In the genomic region with DNA sequence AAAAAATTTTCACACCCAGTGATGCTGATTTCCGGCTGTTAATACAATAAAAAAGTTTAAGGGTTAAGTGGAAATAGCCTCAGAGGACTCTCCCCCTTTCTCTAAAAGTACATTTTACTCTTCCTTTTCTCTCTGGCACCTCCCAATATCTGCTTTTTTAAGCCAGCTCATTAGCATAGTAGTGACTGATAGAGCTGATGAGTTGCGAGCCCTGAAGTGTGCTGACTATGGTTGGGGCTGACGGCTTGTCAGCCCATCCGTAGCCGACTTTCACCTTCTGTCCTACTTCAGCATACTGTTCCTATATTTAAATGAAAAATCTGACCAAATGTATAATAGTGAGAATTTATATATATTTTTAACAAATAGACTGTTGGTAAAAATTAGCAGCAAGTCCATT, we compare ENCODE assay signal across 24 cellular contexts.
DNase-seq lines count a peak whose midpoint lies in the region; ATAC-seq and TF ChIP-seq lines count a peak whose summit lies in the region.
"Had no signal": no experiment of that assay in that cellular context is flagged by ENCODE, and none has a peak within 500 bp of the region (broad histone marks: within the 10 kb centered on the region; RNA-seq: fewer than 3 reads in every experiment).

No MANE protein-coding gene starts in this region.

- intact Hi-C loops in CD8-positive, alpha-beta T cell (cut with DNase I, micrococcal nuclease): loop anchor here (2.0 to 10.0 kb wide), 4 partner anchors 19 to 727 kb away; a partner anchor contains a TSS
- intact Hi-C loops in naive thymus-derived CD4-positive, alpha-beta T cell (cut with micrococcal nuclease): no loop called here

- no peak for ATAC-seq in CD8-positive, alpha-beta T cell
- ATAC-seq in GM21717 (IDR thresholded peaks at IDR 0.05; ENCODE audit: unreplicated experiment) (peak; percentile 58), HG03097 (IDR thresholded peaks at IDR 0.05; ENCODE audit: low FRiP score, unreplicated experiment) (no peak)
- ATAC-seq in activated T-helper 17 cell treated with anti-CD3 and anti-CD28 coated beads, Interleukin-2, amount 50 U/mL, for 72 hours (replicated peaks): no peak
- no peak for ATAC-seq in naive thymus-derived CD4-positive, alpha-beta T cell
- ATAC-seq: left colon, SK-N-SH treated with all-trans-retinoic acid at 6 μM for 48 hours had no signal

- POLR2A ChIA-PET in CD8-positive, alpha-beta T cell (lab: Charles Lee): interaction anchor here (0.7 kb wide), 1 partner anchor 88 kb away, joined by 4 read pairs; a partner anchor contains a TSS
- POLR2A ChIA-PET in naive thymus-derived CD4-positive, alpha-beta T cell (lab: Charles Lee): no interaction called here

- no peak overlapping the region for H3K4me3 Mint-ChIP-seq in CD8-positive, alpha-beta T cell
- no peak overlapping the region for H3K4me3 Mint-ChIP-seq in activated T-helper 17 cell treated with anti-CD3 and anti-CD28 coated beads, Interleukin-2, amount 50 U/mL, for 72 hours
- H3K4me3 Mint-ChIP-seq in naive thymus-derived CD4-positive, alpha-beta T cell: peak overlapping the region in 4 of 10 donors; percentile 3 to 64 (median 42)
- H3K4me3 Mint-ChIP-seq: activated CD4-positive, alpha-beta memory T cell treated with anti-CD3 and anti-CD28 coated beads for 36 hours; HFFc6; neural progenitor cell had no signal

- no peaks in the 10 kb centered on the region for H3K27me3 Mint-ChIP-seq in CD8-positive, alpha-beta T cell (ENCODE audit: low read depth)
- H3K27me3 Mint-ChIP-seq in activated T-helper 17 cell treated with anti-CD3 and anti-CD28 coated beads, Interleukin-2, amount 50 U/mL, for 72 hours: no peaks in the 10 kb centered on the region
- no peaks in the 10 kb centered on the region for H3K27me3 Mint-ChIP-seq in naive thymus-derived CD4-positive, alpha-beta T cell
- H3K27me3 Mint-ChIP-seq: activated CD4-positive, alpha-beta memory T cell treated with anti-CD3 and anti-CD28 coated beads for 36 hours had no signal

- H3K4me3 ChIP-seq in CD8-positive, alpha-beta T cell (ENCODE audit: low read depth, low read length): no peak overlapping the region
- H3K4me3 ChIP-seq in naive thymus-derived CD4-positive, alpha-beta T cell (ENCODE audit: low read length): no peak overlapping the region
- H3K4me3 ChIP-seq in brain microvascular endothelial cell (ENCODE audit: low read depth, low read length) (no peak overlapping the region), GM23248 (no peak overlapping the region)
- H3K4me3 ChIP-seq: neural progenitor cell, sigmoid colon, suprapubic skin had no signal

- H3K4me1 Mint-ChIP-seq in CD8-positive, alpha-beta T cell (ENCODE audit: low read depth): peaks cover 61% of the 10 kb centered on the region
- peaks cover 47% of the 10 kb centered on the region for H3K4me1 Mint-ChIP-seq in activated T-helper 17 cell treated with anti-CD3 and anti-CD28 coated beads, Interleukin-2, amount 50 U/mL, for 72 hours
- peaks cover 28 to 84% (median 69%) of the 10 kb centered on the region in 7 donors for H3K4me1 Mint-ChIP-seq in naive thymus-derived CD4-positive, alpha-beta T cell

- no peak overlapping the region for H2AFZ ChIP-seq in GM23248
- H2AFZ ChIP-seq: neural progenitor cell had no signal

- peaks cover 92% of the 10 kb centered on the region for H3K79me2 ChIP-seq in GM23248 (ENCODE audit: insufficient read depth)

- H3K27ac Mint-ChIP-seq in CD8-positive, alpha-beta T cell: peak overlapping the region; percentile 55
- H3K27ac Mint-ChIP-seq in activated T-helper 17 cell treated with anti-CD3 and anti-CD28 coated beads, Interleukin-2, amount 50 U/mL, for 72 hours: peak overlapping the region; percentile 64
- peak overlapping the region in 8 of 9 donors; percentile 58 to 91 (median 73) for H3K27ac Mint-ChIP-seq in naive thymus-derived CD4-positive, alpha-beta T cell
- H3K27ac Mint-ChIP-seq: HFFc6 had no signal

- no peak overlapping the region for H3K9ac ChIP-seq in GM23248
- H3K9ac ChIP-seq: neural progenitor cell had no signal

- H3K4me2 ChIP-seq in GM23248 (ENCODE audit: unreplicated experiment): no peak overlapping the region
- H3K4me2 ChIP-seq: neural progenitor cell had no signal

- H3K9me2 ChIP-seq in GM23248 (ENCODE audit: insufficient read depth): no peaks in the 10 kb centered on the region

- no peaks in the 10 kb centered on the region for H3K9me3 Mint-ChIP-seq in CD8-positive, alpha-beta T cell
- H3K9me3 Mint-ChIP-seq in activated T-helper 17 cell treated with anti-CD3 and anti-CD28 coated beads, Interleukin-2, amount 50 U/mL, for 72 hours: no peaks in the 10 kb centered on the region
- no peaks in the 10 kb centered on the region for H3K9me3 Mint-ChIP-seq in naive thymus-derived CD4-positive, alpha-beta T cell
- H3K9me3 Mint-ChIP-seq: activated CD4-positive, alpha-beta memory T cell treated with anti-CD3 and anti-CD28 coated beads for 36 hours; HFFc6; neural progenitor cell had no signal

- H3K9me3 ChIP-seq in CD8-positive, alpha-beta T cell (ENCODE audit: low read length): no peaks in the 10 kb centered on the region
- H3K9me3 ChIP-seq in naive thymus-derived CD4-positive, alpha-beta T cell (ENCODE audit: control insufficient read depth in 2 of 3, low read length in 3 of 3): no peaks in the 10 kb centered on the region
- no peaks in the 10 kb centered on the region for H3K9me3 ChIP-seq in GM23248 (ENCODE audit: low read depth)
- H3K9me3 ChIP-seq: sigmoid colon, suprapubic skin had no signal

- TF ChIP-seq CTCF in CD8-positive, alpha-beta T cell (IDR thresholded peaks at IDR 0.05): no peak
- TF ChIP-seq CTCF in brain microvascular endothelial cell (IDR thresholded peaks at IDR 0.05; ENCODE audit: low read depth, low read length, missing control alignments): no peak

- CTCF ChIA-PET in CD8-positive, alpha-beta T cell (lab: Charles Lee): interaction anchor here (1.0 to 3.5 kb wide), 4 partner anchors 35 to 805 kb away, joined by 3 to 18 read pairs (median 4); no protein-coding TSS in a partner anchor
- CTCF ChIA-PET in naive thymus-derived CD4-positive, alpha-beta T cell (lab: Charles Lee): interaction anchor here (0.6 to 1.2 kb wide), 3 partner anchors 133 to 407 kb away, joined by 3 to 4 read pairs (median 4); no protein-coding TSS in a partner anchor

- WGBS in GM23248 (ENCODE audit: low coverage in 1 of 2, low lambda C conversion rate in 2 of 2, missing lambda C conversion rate in 2 of 2), 2 experiments: 98 to 99% methylated on average over 5 of the region's 5 CpGs

- H3K27ac ChIP-seq in CD8-positive, alpha-beta T cell (ENCODE audit: low read depth, low read length): no peak overlapping the region
- H3K27ac ChIP-seq in naive thymus-derived CD4-positive, alpha-beta T cell (ENCODE audit: low read depth, low read length): no peak overlapping the region
- H3K27ac ChIP-seq in brain microvascular endothelial cell (no peak overlapping the region), GM23248 (no peak overlapping the region)
- H3K27ac ChIP-seq: C4-2B, neural progenitor cell, sigmoid colon, suprapubic skin had no signal

- H3K27me3 ChIP-seq in CD8-positive, alpha-beta T cell (ENCODE audit: insufficient read depth, low read length): no peaks in the 10 kb centered on the region
- H3K27me3 ChIP-seq in naive thymus-derived CD4-positive, alpha-beta T cell (ENCODE audit: control insufficient read depth in 2 of 2, insufficient read depth in 2 of 2, low read length in 2 of 2): no peaks in the 10 kb centered on the region
- H3K27me3 ChIP-seq in brain microvascular endothelial cell (replicated peaks) (no peaks in the 10 kb centered on the region), GM23248 (replicated peaks; ENCODE audit: insufficient read depth) (no peaks in the 10 kb centered on the region)
- H3K27me3 ChIP-seq: neural progenitor cell, sigmoid colon, suprapubic skin had no signal

- H3K36me3 Mint-ChIP-seq in CD8-positive, alpha-beta T cell: peaks cover 67% of the 10 kb centered on the region
- H3K36me3 Mint-ChIP-seq in activated T-helper 17 cell treated with anti-CD3 and anti-CD28 coated beads, Interleukin-2, amount 50 U/mL, for 72 hours (ENCODE audit: low read depth): peaks cover 88% of the 10 kb centered on the region
- H3K36me3 Mint-ChIP-seq in naive thymus-derived CD4-positive, alpha-beta T cell: peaks cover 7 to 21% (median 12%) of the 10 kb centered on the region in 5 donors

- peaks cover 9% of the 10 kb centered on the region for H3K36me3 ChIP-seq in CD8-positive, alpha-beta T cell (ENCODE audit: insufficient read depth, low read length)
- H3K36me3 ChIP-seq in naive thymus-derived CD4-positive, alpha-beta T cell (ENCODE audit: control insufficient read depth in 2 of 3, insufficient read depth in 3 of 3, low read length in 3 of 3): peaks cover 0 to 24% (median under 1%) of the 10 kb centered on the region in 3 experiments
- H3K36me3 ChIP-seq in brain microvascular endothelial cell (replicated peaks) (peaks cover 8% of the 10 kb centered on the region), GM23248 (ENCODE audit: low read depth) (0 out of 2 replicates have a peak, but pooled peaks cover 7% of the 10 kb centered on the region)

- H4K20me1 ChIP-seq in GM23248 (ENCODE audit: insufficient read depth): no peaks in the 10 kb centered on the region

- no peak for DNase-seq in CD8-positive, alpha-beta T cell
- DNase-seq in naive thymus-derived CD4-positive, alpha-beta T cell: no peak
- DNase-seq in brain microvascular endothelial cell: no peak
- no peak for DNase-seq in NCI-H1417 treated with DMSO at 0.1 percent for 48 hours (lab: John Stamatoyannopoulos, UW)
- DNase-seq in GM23248: no peak
- DNase-seq: activated CD4-positive, alpha-beta memory T cell treated with anti-CD3 and anti-CD28 coated beads for 36 hours; activated naive CD4-positive, alpha-beta T cell; amygdala; dermis blood vessel endothelial cell; GF-D8; head of caudate nucleus; HFFc6; IMR-90; left colon; NCI-H526 treated with DMSO at 0.1 percent for 48 hours; sigmoid colon; T-helper 9 cell had no signal

- in situ Hi-C loops in brain microvascular endothelial cell (cut with HindIII; ENCODE audit: low pct_ligation_motif_present, low sequenced_read_pairs) (no loop called here), GM23248 (cut with MboI) (no loop called here)

- H3K4me1 ChIP-seq in CD8-positive, alpha-beta T cell (ENCODE audit: insufficient read depth, low read length): peaks cover 18% of the 10 kb centered on the region
- peaks cover 0 to 11% of the 10 kb centered on the region in 2 donors for H3K4me1 ChIP-seq in naive thymus-derived CD4-positive, alpha-beta T cell (ENCODE audit: control insufficient read depth in 2 of 2, insufficient read depth in 2 of 2, low read length in 2 of 2)
- H3K4me1 ChIP-seq in GM23248 (ENCODE audit: insufficient read depth): peaks cover 10% of the 10 kb centered on the region
- H3K4me1 ChIP-seq: neural progenitor cell had no signal

- H3F3A ChIP-seq in GM23248 (ENCODE audit: insufficient read depth): no peaks in the 10 kb centered on the region

Comparison
In these comparisons a context has a peak if more than half of its experiments do, and no peak if none do; other contexts are left out.
1. intact Hi-C loops: an anchor here in CD8-positive, alpha-beta T cell (2.0 to 10.0 kb wide); none called in naive thymus-derived CD4-positive, alpha-beta T cell.